In the genomic region with DNA sequence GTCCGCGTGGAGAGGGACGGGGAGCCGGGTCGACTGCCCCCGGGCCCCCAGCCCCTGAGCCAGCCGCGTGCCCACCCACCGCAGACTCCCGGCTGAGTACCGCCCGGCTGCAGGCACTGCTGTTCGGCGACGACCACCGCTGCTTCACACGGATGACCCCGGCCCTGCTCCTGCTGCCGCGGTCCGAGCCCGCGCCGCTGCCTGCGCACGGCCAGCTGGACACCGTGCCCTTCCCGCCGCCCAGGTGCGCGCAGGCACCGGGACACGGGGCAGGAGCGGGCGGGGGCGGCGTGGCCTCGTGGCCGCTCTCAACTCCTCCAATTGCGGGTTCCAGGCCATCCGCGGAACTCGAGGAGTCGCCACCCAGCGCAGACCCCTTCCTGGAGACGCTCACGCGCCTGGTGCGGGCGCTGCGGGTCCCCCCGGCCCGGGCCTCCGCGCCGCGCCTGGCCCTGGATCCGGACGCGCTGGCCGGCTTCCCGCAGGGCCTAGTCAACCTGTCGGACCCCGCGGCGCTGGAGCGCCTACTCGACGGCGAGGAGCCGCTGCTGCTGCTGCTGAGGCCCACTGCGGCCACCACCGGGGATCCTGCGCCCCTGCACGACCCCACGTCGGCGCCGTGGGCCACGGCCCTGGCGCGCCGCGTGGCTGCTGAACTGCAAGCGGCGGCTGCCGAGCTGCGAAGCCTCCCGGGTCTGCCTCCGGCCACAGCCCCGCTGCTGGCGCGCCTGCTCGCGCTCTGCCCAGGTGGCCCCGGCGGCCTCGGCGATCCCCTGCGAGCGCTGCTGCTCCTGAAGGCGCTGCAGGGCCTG, we compare ENCODE assay signal across 19 cellular contexts. TPM values are rescaled to one million over a fixed set of nuclear protein-coding genes. Genes with fewer than 3 reads are reported as not detected.
A peak's percentile ranks its signal among the peaks of the same experiment; 100 is the strongest.
DNase-seq lines count a peak whose midpoint lies in the region; ATAC-seq and TF ChIP-seq lines count a peak whose summit lies in the region.
"Had no signal": no experiment of that assay in that cellular context is flagged by ENCODE, and none has a peak within 500 bp of the region (broad histone marks: within the 10 kb centered on the region; RNA-seq: fewer than 3 reads in every experiment).

No MANE protein-coding gene starts in this region.

- no peak for TF ChIP-seq CTCF in activated CD8-positive, alpha-beta T cell treated with anti-CD3 and anti-CD28 coated beads for 36 hours (IDR thresholded peaks at IDR 0.05)
- TF ChIP-seq CTCF in suprapubic skin (IDR thresholded peaks at IDR 0.05): no peak

- no peak for TF ChIP-seq EP300 in suprapubic skin (IDR thresholded peaks at IDR 0.05)

- peak overlapping the region; percentile 37 for H3K4me3 ChIP-seq in suprapubic skin

- intact Hi-C loops in left cardiac atrium (cut with DNase I) (no loop called here), cardiac septum (cut with DNase I) (no loop called here)
- intact Hi-C loops in activated CD8-positive, alpha-beta T cell treated with anti-CD3 and anti-CD28 coated beads for 36 hours (cut with micrococcal nuclease): no loop called here

- H3K36me3 Mint-ChIP-seq in activated CD8-positive, alpha-beta T cell treated with anti-CD3 and anti-CD28 coated beads for 36 hours (ENCODE audit: low read depth): peaks cover 3% of the 10 kb centered on the region
- H3K36me3 Mint-ChIP-seq in immature natural killer cell: peaks cover 0 to under 1% (median under 1%) of the 10 kb centered on the region in 3 donors
- H3K36me3 Mint-ChIP-seq: activated naive CD8-positive, alpha-beta T cell had no signal

- no peaks in the 10 kb centered on the region for H3K9me3 Mint-ChIP-seq in activated CD8-positive, alpha-beta T cell treated with anti-CD3 and anti-CD28 coated beads for 36 hours
- H3K9me3 Mint-ChIP-seq in immature natural killer cell: no peaks in the 10 kb centered on the region
- H3K9me3 Mint-ChIP-seq: nephron; T-helper 1 cell treated with Interleukin-12 subunit alpha and Interleukin-12 subunit beta and Interleukin-4 antibody, amounts not matched to agents 30 μg/mL and 1 μg/mL, for 36 hours had no signal

- WGBS in suprapubic skin: no CpG with 5 or more reads among the region's 102 CpGs

- no peak overlapping the region for H3K27ac ChIP-seq in suprapubic skin
- H3K27ac ChIP-seq: heart left ventricle had no signal

- no peaks in the 10 kb centered on the region for H3K9me3 ChIP-seq in suprapubic skin
- H3K9me3 ChIP-seq: heart left ventricle had no signal

- H3K36me3 ChIP-seq in suprapubic skin: peaks cover 33% of the 10 kb centered on the region

- CTCF ChIA-PET in activated CD8-positive, alpha-beta T cell treated with anti-CD3 and anti-CD28 coated beads for 36 hours (lab: Charles Lee): interaction anchor here (0.7 to 3.8 kb wide), 6 partner anchors 10 to 96 kb away, joined by 3 to 21 read pairs (median 9); no protein-coding TSS in a partner anchor

- peak; percentile 15 for DNase-seq in left cardiac atrium
- DNase-seq in cardiac septum (ENCODE audit: low spot score): no peak
- no peak for DNase-seq in activated CD8-positive, alpha-beta T cell treated with anti-CD3 and anti-CD28 coated beads for 36 hours
- peak; percentile 43 for DNase-seq in left kidney (ENCODE audit: low read depth, low spot score)
- DNase-seq in suprapubic skin (ENCODE audit: low spot score in 2 of 2): no peak
- DNase-seq in immature natural killer cell: no peak
- no peak for DNase-seq in stimulated activated CD4-positive, alpha-beta T cell treated with anti-CD3 and anti-CD28 coated beads, Interleukin-4, amount 100 ng/mL, for 24 hours
- DNase-seq: activated CD4-positive, alpha-beta T cell treated with anti-CD3 and anti-CD28 coated beads for 1 hour; activated T-cell treated with anti-CD3 and anti-CD28 coated beads for 4 hours; cerebellar nuclear complex; left colon; MV-4-11; stimulated activated CD4-positive, alpha-beta T cell treated with anti-CD3 and anti-CD28 coated beads, Interleukin-2, amount 100 ng/mL, for 48 hours had no signal

- no peak overlapping the region for H3K27ac Mint-ChIP-seq in activated CD8-positive, alpha-beta T cell treated with anti-CD3 and anti-CD28 coated beads for 36 hours
- no peak overlapping the region for H3K27ac Mint-ChIP-seq in immature natural killer cell
- H3K27ac Mint-ChIP-seq: activated naive CD8-positive, alpha-beta T cell; nephron; T-helper 1 cell treated with Interleukin-12 subunit alpha and Interleukin-12 subunit beta and Interleukin-4 antibody, amounts not matched to agents 30 μg/mL and 1 μg/mL, for 36 hours had no signal

- H3K27me3 ChIP-seq in suprapubic skin: peaks cover 51% of the 10 kb centered on the region

- peaks cover 44% of the 10 kb centered on the region for H3K4me1 ChIP-seq in suprapubic skin

- H3K4me3 Mint-ChIP-seq in activated CD8-positive, alpha-beta T cell treated with anti-CD3 and anti-CD28 coated beads for 36 hours: no peak overlapping the region
- no peak overlapping the region for H3K4me3 Mint-ChIP-seq in immature natural killer cell
- H3K4me3 Mint-ChIP-seq: nephron; T-helper 1 cell treated with Interleukin-12 subunit alpha and Interleukin-12 subunit beta and Interleukin-4 antibody, amounts not matched to agents 30 μg/mL and 1 μg/mL, for 36 hours had no signal

- peaks cover 2% of the 10 kb centered on the region for H3K27me3 Mint-ChIP-seq in activated CD8-positive, alpha-beta T cell treated with anti-CD3 and anti-CD28 coated beads for 36 hours
- H3K27me3 Mint-ChIP-seq in immature natural killer cell (ENCODE audit: low read depth in 3 of 3): peaks cover 2 to 14% (median 4%) of the 10 kb centered on the region in 3 donors
- H3K27me3 Mint-ChIP-seq: activated naive CD8-positive, alpha-beta T cell had no signal

- ATAC-seq in left cardiac atrium: no peak
- peak; percentile 3 for ATAC-seq in activated CD8-positive, alpha-beta T cell treated with anti-CD3 and anti-CD28 coated beads for 36 hours
- ATAC-seq in HG03521 (IDR thresholded peaks at IDR 0.05; ENCODE audit: unreplicated experiment): no peak
- ATAC-seq: sciatic nerve had no signal

- H3K4me1 Mint-ChIP-seq in activated CD8-positive, alpha-beta T cell treated with anti-CD3 and anti-CD28 coated beads for 36 hours (ENCODE audit: low read depth): peaks cover 5% of the 10 kb centered on the region
- H3K4me1 Mint-ChIP-seq in immature natural killer cell: peaks cover 0 to 8% of the 10 kb centered on the region in 2 donors

- no peak for TF ChIP-seq POLR2A in suprapubic skin (IDR thresholded peaks at IDR 0.05)

- POLR2A ChIA-PET in activated CD8-positive, alpha-beta T cell treated with anti-CD3 and anti-CD28 coated beads for 36 hours (lab: Charles Lee): interaction anchor here (0.7 to 15.0 kb wide), 8 partner anchors 7 to 161 kb away, joined by 3 to 202 read pairs (median 6); a partner anchor contains a TSS

RNA-seq across cellular contexts. Expression of a gene that starts 1.8 kb away (rescaled TPM):
- total RNA-seq in left cardiac atrium (1 to 10 TPM in 1 of 2 donors, under 1 TPM in 1; 0.80 to 1.6 TPM), cardiac septum (1.5 TPM), suprapubic skin (1 to 10 TPM; 1.7 to 4.3 (median 3.0) TPM)
- 1 to 10 TPM; 4.5 to 6.1 TPM for total RNA-seq in activated CD8-positive, alpha-beta T cell treated with anti-CD3 and anti-CD28 coated beads for 36 hours
- not detected for polyA plus RNA-seq in immature natural killer cell

RNA-seq across cellular contexts. Expression of a gene that starts 5.2 kb away (rescaled TPM):
- under 1 TPM in 1 of 2 donors, not detected in 1; 0.27 TPM for total RNA-seq in left cardiac atrium
- 0.46 TPM for total RNA-seq in cardiac septum
- 1 to 10 TPM; 1.0 TPM for total RNA-seq in activated CD8-positive, alpha-beta T cell treated with anti-CD3 and anti-CD28 coated beads for 36 hours
- not detected for total RNA-seq in suprapubic skin
- under 1 TPM in 1 of 3 donors, not detected in 2; 0.94 TPM for polyA plus RNA-seq in immature natural killer cell
- total RNA-seq: sciatic nerve had no signal

RNA-seq across cellular contexts. Expression of a gene that starts 14.3 kb away (rescaled TPM):
- 10 to 100 TPM; 28.8 to 34.4 TPM for total RNA-seq in left cardiac atrium
- 34.1 TPM for total RNA-seq in cardiac septum
- 100 to 1,000 TPM; 157 to 163 TPM for total RNA-seq in activated CD8-positive, alpha-beta T cell treated with anti-CD3 and anti-CD28 coated beads for 36 hours
- total RNA-seq in suprapubic skin: 100 to 1,000 TPM in 1 of 4 donors, 10 to 100 TPM in 3; 48.0 to 103 (median 64.8) TPM
- polyA plus RNA-seq in immature natural killer cell: 10 to 100 TPM in 2 of 3 donors, 1 to 10 TPM in 1; 6.2 to 40.9 (median 11.1) TPM

RNA-seq across cellular contexts. Expression of a gene that starts 14.8 kb away (rescaled TPM):
- total RNA-seq in left cardiac atrium (10 to 100 TPM; 45.2 to 45.7 TPM), cardiac septum (51.2 TPM), suprapubic skin (10 to 100 TPM; 36.1 to 78.0 (median 62.9) TPM)
- total RNA-seq in activated CD8-positive, alpha-beta T cell treated with anti-CD3 and anti-CD28 coated beads for 36 hours: 10 to 100 TPM; 65.3 to 72.8 TPM
- 100 to 1,000 TPM; 115 to 148 (median 117) TPM for polyA plus RNA-seq in immature natural killer cell

RNA-seq across cellular contexts. Expression of a gene that starts 31.0 kb away (rescaled TPM):
- total RNA-seq in left cardiac atrium (1 to 10 TPM; 1.0 to 2.3 TPM), cardiac septum (0.19 TPM), suprapubic skin (1 to 10 TPM in 1 of 4 donors, under 1 TPM in 1, not detected in 2; 0.55 to 1.4 TPM)
- not detected for total RNA-seq in activated CD8-positive, alpha-beta T cell treated with anti-CD3 and anti-CD28 coated beads for 36 hours
- polyA plus RNA-seq in immature natural killer cell: 10 to 100 TPM in 1 of 3 donors, 1 to 10 TPM in 1, under 1 TPM in 1; 0.96 to 10.8 (median 2.5) TPM

Comparison
In these comparisons a context has a peak if more than half of its experiments do, and no peak if none do; other contexts are left out.
1. DNase-seq: peak in left cardiac atrium (single experiment) and left kidney (single experiment); none in cardiac septum (single experiment), activated CD8-positive, alpha-beta T cell treated with anti-CD3 and anti-CD28 coated beads for 36 hours (single experiment), suprapubic skin (0 of 2), immature natural killer cell (0 of 3) and stimulated activated CD4-positive, alpha-beta T cell treated with anti-CD3 and anti-CD28 coated beads, Interleukin-4, amount 100 ng/mL, for 24 hours (single experiment).